ENCODE assay signal across 8 cellular contexts in genomic region chr2:36356990-36357505, GRCh38.
A peak's percentile ranks its signal among the peaks of the same experiment; 100 is the strongest.
DNase-seq lines count a peak whose midpoint lies in the region; ATAC-seq and TF ChIP-seq lines count a peak whose summit lies in the region.

No MANE protein-coding gene starts in this region.

- peaks cover 51% of the 10 kb centered on the region for H3K4me1 Mint-ChIP-seq in nephron

- peak; percentile 65 for DNase-seq in activated effector memory CD4-positive, alpha-beta T cell treated with anti-CD3 and anti-CD28 coated beads, Interleukin-2, amount 50 U/mL, for 16 hours
- no peak for DNase-seq in activated effector memory CD4-positive, alpha-beta T cell treated with Interleukin-2 at 50 U/mL for 16 hours
- DNase-seq in UCSD-AML1 (lab: John Stamatoyannopoulos, UW; ENCODE audit: unreplicated experiment) (peak; percentile 62), epithelial cell of prostate (ENCODE audit: low read depth, low spot score) (no peak), dedifferentiated amniotic fluid mesenchymal stem cell (ENCODE audit: extremely low spot score) (no peak), NCI-H1694 (lab: John Stamatoyannopoulos, UW) (no peak)

- H3K27ac Mint-ChIP-seq in nephron = peak overlapping the region; percentile 69 to 91 (median 90)

- no peak for TF ChIP-seq CTCF in nephron (IDR thresholded peaks at IDR 0.05; ENCODE audit: unreplicated experiment in 3 of 3)

- H3K4me3 Mint-ChIP-seq in nephron = peak overlapping the region; percentile 92 to 96 (median 96)

- H3K27me3 Mint-ChIP-seq in nephron (ENCODE audit: low read depth) = peaks cover 26% of the 10 kb centered on the region

- no peaks in the 10 kb centered on the region for H3K36me3 Mint-ChIP-seq in nephron (ENCODE audit: low read depth)

- ATAC-seq in HG03066 (IDR thresholded peaks at IDR 0.05; ENCODE audit: low read depth, unreplicated experiment) = peak; percentile 19

- H3K9me3 Mint-ChIP-seq in nephron = no peaks in the 10 kb centered on the region

- peak overlapping the region; percentile 88 for H3K27ac ChIP-seq in epithelial cell of prostate

Comparison
In these comparisons a context has a peak if more than half of its experiments do, and no peak if none do; other contexts are left out.
1. DNase-seq: peak in activated effector memory CD4-positive, alpha-beta T cell treated with anti-CD3 and anti-CD28 coated beads, Interleukin-2, amount 50 U/mL, for 16 hours (single experiment) and UCSD-AML1 (single experiment); none in activated effector memory CD4-positive, alpha-beta T cell treated with Interleukin-2 at 50 U/mL for 16 hours (single experiment), epithelial cell of prostate (single experiment), dedifferentiated amniotic fluid mesenchymal stem cell (single experiment) and NCI-H1694 (single experiment).